Comparison of ENCODE assay signal across 8 cellular contexts in the genomic region with DNA sequence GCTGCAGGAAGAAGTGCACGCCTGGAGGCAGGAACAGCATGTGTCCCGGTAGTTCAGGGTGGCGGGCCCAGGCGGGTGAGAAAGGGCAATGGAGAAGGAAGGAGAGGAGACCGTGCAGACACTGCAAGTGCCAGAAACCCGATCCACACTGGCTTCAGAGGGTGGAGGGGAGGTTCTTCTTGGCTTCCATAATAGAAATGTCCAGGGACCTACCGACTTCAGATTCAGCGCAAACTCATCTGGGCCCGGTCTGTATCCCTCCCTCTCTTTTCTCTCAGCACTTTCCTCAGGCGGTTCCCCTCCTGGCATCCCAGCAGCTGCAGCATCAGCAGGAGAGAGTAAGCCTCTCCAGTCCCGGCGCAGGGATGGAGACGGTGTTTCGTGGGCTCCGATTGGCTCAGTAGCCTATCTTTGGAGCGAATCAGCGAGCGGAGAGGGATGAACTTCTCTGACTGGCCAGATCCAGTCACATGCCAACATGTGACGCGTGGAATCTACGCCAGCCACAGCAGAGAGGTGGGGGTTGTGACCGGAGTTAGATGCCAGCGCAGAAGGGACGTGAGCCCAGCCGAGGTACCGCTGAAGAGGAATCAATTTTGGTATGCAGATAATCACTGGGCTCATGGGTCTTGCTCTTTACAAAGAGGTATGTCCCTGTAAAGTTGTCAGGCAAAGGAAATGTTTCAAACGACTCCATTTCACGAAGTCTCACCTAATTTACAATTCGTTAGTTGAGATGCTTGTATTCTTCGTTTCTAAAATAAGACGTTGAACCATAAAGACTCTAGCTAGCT. TPM values are rescaled to one million over a fixed set of nuclear protein-coding genes. Genes with fewer than 3 reads are reported as not detected.
DNase-seq lines count a peak whose midpoint lies in the region; ATAC-seq and TF ChIP-seq lines count a peak whose summit lies in the region.

No MANE protein-coding gene starts in this region.

- intact Hi-C loops in activated T-helper 2 cell treated with anti-CD3 and anti-CD28 coated beads, Interferon-gamma antibody, Interleukin-2, Interleukin-4, amounts not matched to agents 10 μg/mL and 5 μg/mL and 100 μg/mL, durations not matched to agents 14 hours and 24 hours and 36 hours (cut with micrococcal nuclease) = no loop called here

- peaks cover 35% of the 10 kb centered on the region for H3K4me1 Mint-ChIP-seq in activated T-helper 2 cell treated with anti-CD3 and anti-CD28 coated beads, Interferon-gamma antibody, Interleukin-2, Interleukin-4, amounts not matched to agents 10 μg/mL and 5 μg/mL and 100 μg/mL, durations not matched to agents 14 hours and 24 hours and 36 hours (ENCODE audit: low read depth)
- H3K4me1 Mint-ChIP-seq in naive thymus-derived CD8-positive, alpha-beta T cell = peaks cover 26 to 49% (median 47%) of the 10 kb centered on the region in 4 donors
- peaks cover 19 to 44% of the 10 kb centered on the region in 2 donors for H3K4me1 Mint-ChIP-seq in stimulated activated naive B cell treated with anti-CD40 and anti-IgM and Interleukin-4, amounts not matched to agents 10 μg/mL and 1 μg/mL and 100 μg/mL, for 72 hours

- no peak for TF ChIP-seq CTCF in LNCaP clone FGC (IDR thresholded peaks at IDR 0.05; ENCODE audit: control insufficient read depth, extremely low read depth, insufficient read depth)

- H3K9me3 Mint-ChIP-seq in activated T-helper 2 cell treated with anti-CD3 and anti-CD28 coated beads, Interferon-gamma antibody, Interleukin-2, Interleukin-4, amounts not matched to agents 10 μg/mL and 5 μg/mL and 100 μg/mL, durations not matched to agents 14 hours and 24 hours and 36 hours = no peaks in the 10 kb centered on the region
- no peaks in the 10 kb centered on the region for H3K9me3 Mint-ChIP-seq in naive thymus-derived CD8-positive, alpha-beta T cell
- no peaks in the 10 kb centered on the region for H3K9me3 Mint-ChIP-seq in stimulated activated naive B cell treated with anti-CD40 and anti-IgM and Interleukin-4, amounts not matched to agents 10 μg/mL and 1 μg/mL and 100 μg/mL, for 72 hours

- POLR2A ChIA-PET in naive thymus-derived CD8-positive, alpha-beta T cell (lab: Charles Lee) = interaction anchor here (1.2 to 1.3 kb wide), 2 partner anchors 45 to 99 kb away, joined by 4 read pairs; no protein-coding TSS in a partner anchor

- H3K4me3 Mint-ChIP-seq in activated T-helper 2 cell treated with anti-CD3 and anti-CD28 coated beads, Interferon-gamma antibody, Interleukin-2, Interleukin-4, amounts not matched to agents 10 μg/mL and 5 μg/mL and 100 μg/mL, durations not matched to agents 14 hours and 24 hours and 36 hours (ENCODE audit: low read depth) = peak overlapping the region; percentile 92
- H3K4me3 Mint-ChIP-seq in naive thymus-derived CD8-positive, alpha-beta T cell = peak overlapping the region; percentile 85 to 99 (median 92)
- H3K4me3 Mint-ChIP-seq in stimulated activated naive B cell treated with anti-CD40 and anti-IgM and Interleukin-4, amounts not matched to agents 10 μg/mL and 1 μg/mL and 100 μg/mL, for 72 hours = peak overlapping the region; percentile 88

- peaks cover 4% of the 10 kb centered on the region for H3K36me3 Mint-ChIP-seq in activated T-helper 2 cell treated with anti-CD3 and anti-CD28 coated beads, Interferon-gamma antibody, Interleukin-2, Interleukin-4, amounts not matched to agents 10 μg/mL and 5 μg/mL and 100 μg/mL, durations not matched to agents 14 hours and 24 hours and 36 hours (ENCODE audit: low read depth)
- H3K36me3 Mint-ChIP-seq in naive thymus-derived CD8-positive, alpha-beta T cell = no peaks in the 10 kb centered on the region
- peaks cover 5 to 6% of the 10 kb centered on the region in 2 donors for H3K36me3 Mint-ChIP-seq in stimulated activated naive B cell treated with anti-CD40 and anti-IgM and Interleukin-4, amounts not matched to agents 10 μg/mL and 1 μg/mL and 100 μg/mL, for 72 hours

- peak overlapping the region; percentile 92 for H3K27ac Mint-ChIP-seq in activated T-helper 2 cell treated with anti-CD3 and anti-CD28 coated beads, Interferon-gamma antibody, Interleukin-2, Interleukin-4, amounts not matched to agents 10 μg/mL and 5 μg/mL and 100 μg/mL, durations not matched to agents 14 hours and 24 hours and 36 hours
- H3K27ac Mint-ChIP-seq in naive thymus-derived CD8-positive, alpha-beta T cell = peak overlapping the region; percentile 87 to 96 (median 94)
- H3K27ac Mint-ChIP-seq in stimulated activated naive B cell treated with anti-CD40 and anti-IgM and Interleukin-4, amounts not matched to agents 10 μg/mL and 1 μg/mL and 100 μg/mL, for 72 hours = peak overlapping the region; percentile 93

- peak overlapping the region; percentile 75 for H3K4me3 ChIP-seq in LNCaP clone FGC (ENCODE audit: low read depth, low read length)

- H3K27me3 Mint-ChIP-seq in activated T-helper 2 cell treated with anti-CD3 and anti-CD28 coated beads, Interferon-gamma antibody, Interleukin-2, Interleukin-4, amounts not matched to agents 10 μg/mL and 5 μg/mL and 100 μg/mL, durations not matched to agents 14 hours and 24 hours and 36 hours (ENCODE audit: low read depth) = no peaks in the 10 kb centered on the region
- no peaks in the 10 kb centered on the region for H3K27me3 Mint-ChIP-seq in naive thymus-derived CD8-positive, alpha-beta T cell
- no peaks in the 10 kb centered on the region for H3K27me3 Mint-ChIP-seq in stimulated activated naive B cell treated with anti-CD40 and anti-IgM and Interleukin-4, amounts not matched to agents 10 μg/mL and 1 μg/mL and 100 μg/mL, for 72 hours

- DNase-seq in EL = peak; percentile 96
- DNase-seq in H4 (ENCODE audit: low spot score) = peak; percentile 95
- peak; percentile 88 for DNase-seq in LNCaP clone FGC (ENCODE audit: low read depth)
- DNase-seq in RPMI8226 = peak; percentile 90
- DNase-seq in activated T-helper 2 cell treated with anti-CD3 and anti-CD28 coated beads, Interferon-gamma antibody, Interleukin-2, Interleukin-4, amounts not matched to agents 10 μg/mL and 5 μg/mL and 100 μg/mL, durations not matched to agents 14 hours and 24 hours and 36 hours (ENCODE audit: low spot score) = peak; percentile 87
- DNase-seq in fibroblast of peridontal ligament (ENCODE audit: extremely low read depth) = peak; percentile 94
- DNase-seq in naive thymus-derived CD8-positive, alpha-beta T cell = peak; percentile 70 to 93 (median 84)
- peak; percentile 83 for DNase-seq in stimulated activated naive B cell treated with anti-CD40 and anti-IgM and Interleukin-4, amounts not matched to agents 10 μg/mL and 1 μg/mL and 100 μg/mL, for 72 hours

- peak; percentile 87 to 91 for ATAC-seq in naive thymus-derived CD8-positive, alpha-beta T cell
- peak; percentile 89 for ATAC-seq in stimulated activated naive B cell treated with anti-CD40 and anti-IgM and Interleukin-4, amounts not matched to agents 10 μg/mL and 1 μg/mL and 100 μg/mL, for 72 hours (replicated peaks)

RNA-seq across cellular contexts. Expression of a gene that starts 1.9 kb away (rescaled TPM):
- total RNA-seq in H4 (2014; rRNA removed; shearing (Covaris generic)) = 48.3 and 56.7 TPM in 2 replicates
- total RNA-seq in activated T-helper 2 cell treated with anti-CD3 and anti-CD28 coated beads, Interferon-gamma antibody, Interleukin-2, Interleukin-4, amounts not matched to agents 10 μg/mL and 5 μg/mL and 100 μg/mL, durations not matched to agents 14 hours and 24 hours and 36 hours = 70.6 and 76.4 TPM in 2 replicates
- 10 to 100 TPM; 52.2 to 53.1 TPM for total RNA-seq in naive thymus-derived CD8-positive, alpha-beta T cell
- polyA plus RNA-seq in naive thymus-derived CD8-positive, alpha-beta T cell = 10 to 100 TPM; 36.9 to 47.6 (median 46.9) TPM

Comparison
In these comparisons a context has a peak if more than half of its experiments do, and no peak if none do; other contexts are left out.
1. Peak in every context shown above with its lines: DNase-seq, ATAC-seq and H3K4me3 ChIP-seq.